ENCODE assay signal across 1 cellular context in the genomic region with DNA sequence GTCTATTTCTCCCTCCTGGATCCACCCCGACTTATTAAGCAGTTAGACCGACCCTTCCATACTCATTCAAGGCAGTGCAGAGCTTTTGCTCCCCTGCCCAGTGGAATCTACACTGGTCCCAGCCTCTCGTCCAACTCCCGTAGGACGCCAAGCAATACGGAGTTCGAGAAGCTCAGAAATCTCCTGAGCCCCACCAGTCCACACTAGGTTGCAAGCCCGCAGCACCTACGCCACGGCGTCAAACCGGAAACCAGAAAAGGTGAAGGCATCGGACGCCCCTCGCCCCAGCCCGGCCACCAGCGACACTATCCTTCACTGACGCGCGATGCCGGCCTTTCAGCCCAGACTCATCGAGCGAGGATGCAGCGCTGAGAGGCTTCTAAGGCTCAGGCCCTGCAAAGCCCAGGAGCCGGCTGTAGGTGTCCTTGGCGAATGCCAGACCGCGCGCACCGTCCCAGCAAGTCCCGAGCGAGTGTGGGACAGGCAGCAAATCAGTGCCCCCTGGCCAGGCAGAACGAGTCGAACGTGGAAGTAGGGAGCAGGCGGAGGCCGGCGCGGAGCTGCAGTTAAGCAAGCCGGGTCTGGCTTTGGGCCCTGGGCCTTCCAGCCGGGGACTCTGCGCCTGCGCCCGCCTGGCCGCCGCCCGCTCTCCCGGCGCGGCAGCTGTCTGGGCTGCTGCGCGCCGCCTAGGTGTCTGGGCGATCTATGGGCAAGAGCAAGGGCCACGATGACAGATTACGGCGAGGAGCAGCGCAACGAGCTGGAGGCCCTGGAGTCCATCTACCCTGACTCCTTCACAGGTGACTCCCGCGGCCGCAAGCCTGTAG.
A peak's percentile ranks its signal among the peaks of the same experiment; 100 is the strongest.
TF ChIP-seq lines count a peak whose summit lies in the region.

A gene with protein sequence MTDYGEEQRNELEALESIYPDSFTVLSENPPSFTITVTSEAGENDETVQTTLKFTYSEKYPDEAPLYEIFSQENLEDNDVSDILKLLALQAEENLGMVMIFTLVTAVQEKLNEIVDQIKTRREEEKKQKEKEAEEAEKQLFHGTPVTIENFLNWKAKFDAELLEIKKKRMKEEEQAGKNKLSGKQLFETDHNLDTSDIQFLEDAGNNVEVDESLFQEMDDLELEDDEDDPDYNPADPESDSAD (plus strand): TSS at position 649 of the 827 bp plus-strand sequence. CDS start 79 bp downstream, at position 728.

TF ChIP-seq in GM12878, 131 proteins besides CTCF, POLR2A, EP300 and RAD21 (continued from another document):
- TF ChIP-seq, protein P1, sequence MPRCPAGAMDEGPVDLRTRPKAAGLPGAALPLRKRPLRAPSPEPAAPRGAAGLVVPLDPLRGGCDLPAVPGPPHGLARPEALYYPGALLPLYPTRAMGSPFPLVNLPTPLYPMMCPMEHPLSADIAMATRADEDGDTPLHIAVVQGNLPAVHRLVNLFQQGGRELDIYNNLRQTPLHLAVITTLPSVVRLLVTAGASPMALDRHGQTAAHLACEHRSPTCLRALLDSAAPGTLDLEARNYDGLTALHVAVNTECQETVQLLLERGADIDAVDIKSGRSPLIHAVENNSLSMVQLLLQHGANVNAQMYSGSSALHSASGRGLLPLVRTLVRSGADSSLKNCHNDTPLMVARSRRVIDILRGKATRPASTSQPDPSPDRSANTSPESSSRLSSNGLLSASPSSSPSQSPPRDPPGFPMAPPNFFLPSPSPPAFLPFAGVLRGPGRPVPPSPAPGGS (IDR thresholded peaks at IDR 0.05; ENCODE audit: borderline replicate concordance, insufficient read depth, low read depth, low read length, poor library complexity, severe bottlenecking): peak; percentile 43
- peak; percentile 97 for TF ChIP-seq CBFB (IDR thresholded peaks at IDR 0.05; ENCODE audit: low read depth)
- TF ChIP-seq JUNB (IDR thresholded peaks at IDR 0.05): no peak
- TF ChIP-seq, protein P2, sequence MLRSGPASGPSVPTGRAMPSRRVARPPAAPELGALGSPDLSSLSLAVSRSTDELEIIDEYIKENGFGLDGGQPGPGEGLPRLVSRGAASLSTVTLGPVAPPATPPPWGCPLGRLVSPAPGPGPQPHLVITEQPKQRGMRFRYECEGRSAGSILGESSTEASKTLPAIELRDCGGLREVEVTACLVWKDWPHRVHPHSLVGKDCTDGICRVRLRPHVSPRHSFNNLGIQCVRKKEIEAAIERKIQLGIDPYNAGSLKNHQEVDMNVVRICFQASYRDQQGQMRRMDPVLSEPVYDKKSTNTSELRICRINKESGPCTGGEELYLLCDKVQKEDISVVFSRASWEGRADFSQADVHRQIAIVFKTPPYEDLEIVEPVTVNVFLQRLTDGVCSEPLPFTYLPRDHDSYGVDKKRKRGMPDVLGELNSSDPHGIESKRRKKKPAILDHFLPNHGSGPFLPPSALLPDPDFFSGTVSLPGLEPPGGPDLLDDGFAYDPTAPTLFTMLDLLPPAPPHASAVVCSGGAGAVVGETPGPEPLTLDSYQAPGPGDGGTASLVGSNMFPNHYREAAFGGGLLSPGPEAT (IDR thresholded peaks at IDR 0.05; ENCODE audit: low read depth): peak; percentile 100
- TF ChIP-seq MYB (IDR thresholded peaks at IDR 0.05; ENCODE audit: borderline replicate concordance, low read depth, low read length): peak; percentile 100
- peak; percentile 19; the same call in 1 of the 2 replicates for TF ChIP-seq BCL11A (IDR thresholded peaks at IDR 0.05; ENCODE audit: low read depth, low read length)
- TF ChIP-seq KLF5 (IDR thresholded peaks at IDR 0.05; ENCODE audit: partially characterized antibody): peak; percentile 94
- TF ChIP-seq, protein P3, sequence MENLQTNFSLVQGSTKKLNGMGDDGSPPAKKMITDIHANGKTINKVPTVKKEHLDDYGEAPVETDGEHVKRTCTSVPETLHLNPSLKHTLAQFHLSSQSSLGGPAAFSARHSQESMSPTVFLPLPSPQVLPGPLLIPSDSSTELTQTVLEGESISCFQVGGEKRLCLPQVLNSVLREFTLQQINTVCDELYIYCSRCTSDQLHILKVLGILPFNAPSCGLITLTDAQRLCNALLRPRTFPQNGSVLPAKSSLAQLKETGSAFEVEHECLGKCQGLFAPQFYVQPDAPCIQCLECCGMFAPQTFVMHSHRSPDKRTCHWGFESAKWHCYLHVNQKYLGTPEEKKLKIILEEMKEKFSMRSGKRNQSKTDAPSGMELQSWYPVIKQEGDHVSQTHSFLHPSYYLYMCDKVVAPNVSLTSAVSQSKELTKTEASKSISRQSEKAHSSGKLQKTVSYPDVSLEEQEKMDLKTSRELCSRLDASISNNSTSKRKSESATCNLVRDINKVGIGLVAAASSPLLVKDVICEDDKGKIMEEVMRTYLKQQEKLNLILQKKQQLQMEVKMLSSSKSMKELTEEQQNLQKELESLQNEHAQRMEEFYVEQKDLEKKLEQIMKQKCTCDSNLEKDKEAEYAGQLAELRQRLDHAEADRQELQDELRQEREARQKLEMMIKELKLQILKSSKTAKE (IDR thresholded peaks at IDR 0.05; ENCODE audit: low read depth, poor library complexity, severe bottlenecking): peak; percentile 90
- peak; percentile 44 to 68; a peak in 2 of 4 replicates for TF ChIP-seq BHLHE40 (IDR thresholded peaks at IDR 0.05; ENCODE audit: borderline replicate concordance in 1 of 2, low read depth in 2 of 2, low read length in 1 of 2)
- no peak for TF ChIP-seq POU2F2 (IDR thresholded peaks at IDR 0.05; ENCODE audit: borderline replicate concordance, low read depth, low read length)
- peak; percentile 36 for TF ChIP-seq MEF2B (IDR thresholded peaks at IDR 0.05; ENCODE audit: partially characterized antibody, poor library complexity, severe bottlenecking)
- 0 out of 2 replicates have a peak, but pooled peaks have one; percentile 18 for TF ChIP-seq PAX5 (IDR thresholded peaks at IDR 0.05; ENCODE audit: borderline replicate concordance, low read depth, low read length)
- no peak for TF ChIP-seq CHD1 (IDR thresholded peaks at IDR 0.05; ENCODE audit: low read depth, low read length)
- TF ChIP-seq, protein P4, sequence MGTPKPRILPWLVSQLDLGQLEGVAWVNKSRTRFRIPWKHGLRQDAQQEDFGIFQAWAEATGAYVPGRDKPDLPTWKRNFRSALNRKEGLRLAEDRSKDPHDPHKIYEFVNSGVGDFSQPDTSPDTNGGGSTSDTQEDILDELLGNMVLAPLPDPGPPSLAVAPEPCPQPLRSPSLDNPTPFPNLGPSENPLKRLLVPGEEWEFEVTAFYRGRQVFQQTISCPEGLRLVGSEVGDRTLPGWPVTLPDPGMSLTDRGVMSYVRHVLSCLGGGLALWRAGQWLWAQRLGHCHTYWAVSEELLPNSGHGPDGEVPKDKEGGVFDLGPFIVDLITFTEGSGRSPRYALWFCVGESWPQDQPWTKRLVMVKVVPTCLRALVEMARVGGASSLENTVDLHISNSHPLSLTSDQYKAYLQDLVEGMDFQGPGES (IDR thresholded peaks at IDR 0.05): peak; percentile 95
- TF ChIP-seq, protein P5, sequence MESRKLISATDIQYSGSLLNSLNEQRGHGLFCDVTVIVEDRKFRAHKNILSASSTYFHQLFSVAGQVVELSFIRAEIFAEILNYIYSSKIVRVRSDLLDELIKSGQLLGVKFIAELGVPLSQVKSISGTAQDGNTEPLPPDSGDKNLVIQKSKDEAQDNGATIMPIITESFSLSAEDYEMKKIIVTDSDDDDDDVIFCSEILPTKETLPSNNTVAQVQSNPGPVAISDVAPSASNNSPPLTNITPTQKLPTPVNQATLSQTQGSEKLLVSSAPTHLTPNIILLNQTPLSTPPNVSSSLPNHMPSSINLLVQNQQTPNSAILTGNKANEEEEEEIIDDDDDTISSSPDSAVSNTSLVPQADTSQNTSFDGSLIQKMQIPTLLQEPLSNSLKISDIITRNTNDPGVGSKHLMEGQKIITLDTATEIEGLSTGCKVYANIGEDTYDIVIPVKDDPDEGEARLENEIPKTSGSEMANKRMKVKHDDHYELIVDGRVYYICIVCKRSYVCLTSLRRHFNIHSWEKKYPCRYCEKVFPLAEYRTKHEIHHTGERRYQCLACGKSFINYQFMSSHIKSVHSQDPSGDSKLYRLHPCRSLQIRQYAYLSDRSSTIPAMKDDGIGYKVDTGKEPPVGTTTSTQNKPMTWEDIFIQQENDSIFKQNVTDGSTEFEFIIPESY (IDR thresholded peaks at IDR 0.05): peak; percentile 86; the same call in 1 of the 2 replicates
- no peak for TF ChIP-seq SPI1 (IDR thresholded peaks at IDR 0.05; ENCODE audit: borderline replicate concordance, insufficient read depth, low read depth, low read length)
- TF ChIP-seq NFIC (IDR thresholded peaks at IDR 0.05; ENCODE audit: low read depth, low read length): no peak
